Comparison of ENCODE assay signal across 10 cellular contexts in genomic region chr19:609001-609340, GRCh38. TPM values are rescaled to one million over a fixed set of nuclear protein-coding genes. Genes with fewer than 3 reads are reported as not detected.
DNase-seq lines count a peak whose midpoint lies in the region; ATAC-seq, FAIRE-seq and TF ChIP-seq lines count a peak whose summit lies in the region.
"Had no signal": no experiment of that assay in that cellular context is flagged by ENCODE, and none has a peak within 500 bp of the region (broad histone marks: within the 10 kb centered on the region; RNA-seq: fewer than 3 reads in every experiment).

No MANE protein-coding gene starts in this region.

- 57 to 65% methylated on average over 22 of the region's 22 CpGs for WGBS in heart right ventricle, 2 donors
- WGBS in pancreas, 2 donors: 45 to 56% methylated on average over 19 to 22 of the region's 22 CpGs
- WGBS in mammary epithelial cell (ENCODE audit: low coverage, missing lambda C conversion rate): 88% methylated on average over 14 of the region's 22 CpGs

- dilution Hi-C loops in mammary epithelial cell (cut with HindIII; ENCODE audit: low sequenced_read_pairs): no loop called here

- H3K4me3 ChIP-seq in heart right ventricle (no peak overlapping the region), pancreas (no peak overlapping the region), mammary epithelial cell (replicated peaks in 1 of 3; ENCODE audit: insufficient read depth in 1 of 3, low read depth in 2 of 3, low read length in 3 of 3) (no peak overlapping the region)

- in situ Hi-C loops in G401 (cut with HindIII; ENCODE audit: low sequenced_read_pairs) (no loop called here), mammary epithelial cell (cut with MboI; ENCODE audit: low sequenced_read_pairs in 2 of 2) (no loop called here)

- H3K4me1 ChIP-seq in heart right ventricle (peaks cover 0 to 32% (median 16%) of the 10 kb centered on the region in 9 donors), pancreas (no peaks in the 10 kb centered on the region), mammary epithelial cell (ENCODE audit: insufficient read depth, low read length) (peaks cover 12% of the 10 kb centered on the region)

- no peak overlapping the region for H3K4me2 ChIP-seq in mammary epithelial cell (ENCODE audit: insufficient read depth, low read depth, low read length)

- intact Hi-C loops in heart right ventricle (cut with DNase I) (loop anchor here in 1 of 10 donors (2.0 kb wide), 1 partner anchor 24 kb away; the partner anchor contains the start of gene POLRMT), pancreas (cut with DNase I) (no loop called here), mammary epithelial cell (cut with micrococcal nuclease) (no loop called here)

- no peaks in the 10 kb centered on the region for H3K36me3 ChIP-seq in heart right ventricle
- H3K36me3 ChIP-seq in pancreas: no peaks in the 10 kb centered on the region
- H3K36me3 ChIP-seq in mammary epithelial cell (ENCODE audit: insufficient read depth, low read length): no peaks in the 10 kb centered on the region

- TF ChIP-seq CTCF in heart right ventricle (IDR thresholded peaks at IDR 0.05) (no peak), pancreas (IDR thresholded peaks at IDR 0.05) (no peak), mammary epithelial cell (conservative IDR thresholded peaks at IDR 0.05 in 1 of 2, IDR thresholded peaks at IDR 0.05 in 1 of 2; ENCODE audit: extremely low read depth in 1 of 2, insufficient read depth in 1 of 2, low read depth in 1 of 2, low read length in 2 of 2) (no peak)

- peak overlapping the region in 3 of 10 donors; percentile 39 to 82 (median 48) for H3K27ac ChIP-seq in heart right ventricle
- no peak overlapping the region for H3K27ac ChIP-seq in pancreas
- H3K27ac ChIP-seq in mammary epithelial cell (ENCODE audit: insufficient read depth, low read depth, low read length): no peak overlapping the region

- H3K9me3 ChIP-seq in heart right ventricle (no peaks in the 10 kb centered on the region), pancreas (no peaks in the 10 kb centered on the region), mammary epithelial cell (replicated peaks; ENCODE audit: insufficient read depth, low read length) (no peaks in the 10 kb centered on the region)

- no peak overlapping the region for H2AFZ ChIP-seq in mammary epithelial cell (ENCODE audit: low read depth, low read length)

- H3K27me3 ChIP-seq in heart right ventricle: peaks cover 0 to 5% (median 0%) of the 10 kb centered on the region in 7 donors
- no peaks in the 10 kb centered on the region for H3K27me3 ChIP-seq in pancreas
- H3K27me3 ChIP-seq in mammary epithelial cell (ENCODE audit: insufficient read depth, low read length): no peaks in the 10 kb centered on the region

- FAIRE-seq in pancreas (lab: Jason Lieb, UNC): no peak

- H4K20me1 ChIP-seq in mammary epithelial cell (ENCODE audit: insufficient read depth, low read length): no peaks in the 10 kb centered on the region

- no peak overlapping the region for H3K9ac ChIP-seq in mammary epithelial cell (ENCODE audit: insufficient read depth, low read length)

- ATAC-seq in heart right ventricle (peak; percentile 35 to 76 (median 64)), pancreas (peak in 3 of 4 donors; percentile 27 to 49 (median 36)), GM19463 (IDR thresholded peaks at IDR 0.05; ENCODE audit: unreplicated experiment) (no peak)

- CTCF ChIA-PET in mammary epithelial cell (lab: Charles Lee; ENCODE audit: low non-redundant PET): no interaction called here

- no TSS peak for BruUV-seq in mammary epithelial cell (replicated peaks; lab: Mats Ljungman, UMichigan)

- H3K79me2 ChIP-seq in mammary epithelial cell (ENCODE audit: insufficient read depth, low read length): no peaks in the 10 kb centered on the region

- DNase-seq in COR-L47 (lab: John Stamatoyannopoulos, UW) (peak; percentile 56), RPMI8226 (peak; percentile 45), heart right ventricle (peak in 1 of 2 donors; percentile 62), pancreas (peak in 2 of 6 donors; percentile 42 to 66), NCI-H1417 treated with DMSO at 0.1 percent for 48 hours (lab: John Stamatoyannopoulos, UW) (no peak), G401 (ENCODE audit: low spot score) (no peak), mammary epithelial cell (no peak)
- DNase-seq: activated naive CD4-positive, alpha-beta T cell treated with anti-CD3 and anti-CD28 coated beads, Interleukin-2, amount 50 U/mL, for 16 hours; NCI-H1048 had no signal

RNA-seq across cellular contexts. Expression of gene HCN2, which starts 19.3 kb away (rescaled TPM):
- total RNA-seq in heart right ventricle (10 to 100 TPM in 1 of 10 donors, 1 to 10 TPM in 9; 1.9 to 10.7 (median 5.1) TPM), pancreas (under 1 TPM; 0.12 to 0.46 (median 0.18) TPM), mammary epithelial cell (1 to 10 TPM in 1 of 2 donors, under 1 TPM in 1; 0.33 to 1.6 TPM)
- polyA plus RNA-seq in heart right ventricle (1 to 10 TPM in 1 of 2 donors, under 1 TPM in 1; 0.90 to 4.7 TPM), pancreas (under 1 TPM; 0.27 to 0.82 TPM), mammary epithelial cell (0.35 TPM)
- 6.0 and 6.7 TPM in 2 replicates for total RNA-seq in G401 (2014; rRNA removed; shearing (Covaris generic))
- polyA minus RNA-seq in mammary epithelial cell: 1.7 TPM

RNA-seq across cellular contexts. Expression of gene POLRMT, which starts 24.4 kb away (rescaled TPM):
- total RNA-seq in heart right ventricle (10 to 100 TPM; 37.2 to 61.7 (median 45.3) TPM), pancreas (10 to 100 TPM; 19.3 to 34.7 (median 24.7) TPM), mammary epithelial cell (10 to 100 TPM; 23.5 to 50.9 TPM)
- polyA plus RNA-seq in heart right ventricle (100 to 1,000 TPM in 1 of 2 donors, 10 to 100 TPM in 1; 43.2 to 159 TPM), pancreas (100 to 1,000 TPM in 1 of 2 donors, 10 to 100 TPM in 1; 95.3 to 101 TPM), mammary epithelial cell (30.2 TPM)
- 62.0 and 62.8 TPM in 2 replicates for total RNA-seq in G401 (2014; rRNA removed; shearing (Covaris generic))
- 63.2 TPM for polyA minus RNA-seq in mammary epithelial cell

RNA-seq across cellular contexts. Expression of gene FGF22, which starts 30.7 kb away (rescaled TPM):
- total RNA-seq in heart right ventricle (under 1 TPM in 5 of 10 donors, not detected in 5; 0.20 to 0.36 (median 0.30) TPM), pancreas (under 1 TPM in 4 of 6 donors, not detected in 2; 0.12 to 0.25 (median 0.23) TPM), mammary epithelial cell (not detected)
- polyA plus RNA-seq in heart right ventricle (under 1 TPM; 0.16 to 0.44 TPM), pancreas (under 1 TPM; 0.45 to 0.53 TPM), mammary epithelial cell (not detected)
- total RNA-seq in G401 (2014; rRNA removed; shearing (Covaris generic)): not detected in 2 replicates
- polyA minus RNA-seq in mammary epithelial cell: not detected

RNA-seq across cellular contexts. Expression of gene BSG, which starts 36.6 kb away (rescaled TPM):
- total RNA-seq in heart right ventricle (1,000 to 10,000 TPM; 1,225 to 2,457 (median 1,705) TPM), pancreas (100 to 1,000 TPM; 122 to 200 (median 149) TPM), mammary epithelial cell (100 to 1,000 TPM; 493 to 593 TPM)
- polyA plus RNA-seq in heart right ventricle (1,000 to 10,000 TPM in 1 of 2 donors, 100 to 1,000 TPM in 1; 829 to 5,252 TPM), pancreas (100 to 1,000 TPM; 210 to 256 TPM), mammary epithelial cell (522 TPM)
- total RNA-seq in G401 (2014; rRNA removed; shearing (Covaris generic)): 618 and 674 TPM in 2 replicates
- polyA minus RNA-seq in mammary epithelial cell: 220 TPM

RNA-seq across cellular contexts. Expression of gene RNF126, which starts 54.0 kb away (rescaled TPM):
- total RNA-seq in heart right ventricle: 10 to 100 TPM; 20.3 to 43.6 (median 22.5) TPM
- 10 to 100 TPM; 27.1 to 46.1 TPM for polyA plus RNA-seq in heart right ventricle
- 10 to 100 TPM; 11.9 to 21.5 (median 16.5) TPM for total RNA-seq in pancreas
- 10 to 100 TPM; 31.7 to 33.7 TPM for polyA plus RNA-seq in pancreas
- 44.5 and 48.7 TPM in 2 replicates for total RNA-seq in G401 (2014; rRNA removed; shearing (Covaris generic))
- 10 to 100 TPM; 79.2 to 83.9 TPM for total RNA-seq in mammary epithelial cell
- polyA plus RNA-seq in mammary epithelial cell: 54.4 TPM
- polyA minus RNA-seq in mammary epithelial cell: 5.1 TPM

Comparison
In these comparisons a context has a peak if more than half of its experiments do, and no peak if none do; other contexts are left out.
1. DNase-seq: peak in COR-L47 (single experiment) and RPMI8226 (single experiment); none in NCI-H1417 treated with DMSO at 0.1 percent for 48 hours (single experiment), G401 (single experiment) and mammary epithelial cell (single experiment).